Comparison of ENCODE assay signal across 8 cellular contexts in genomic region chr11:64224891-64225607, GRCh38. TPM values are rescaled to one million over a fixed set of nuclear protein-coding genes. Genes with fewer than 3 reads are reported as not detected.
DNase-seq lines count a peak whose midpoint lies in the region; ATAC-seq and TF ChIP-seq lines count a peak whose summit lies in the region.

No MANE protein-coding gene starts in this region.

- H3K27ac ChIP-seq in ACC112 (ENCODE audit: low read depth, low read length) (no peak overlapping the region), breast epithelium (peak overlapping the region; percentile 91 to 95), mucosa of rectum (ENCODE audit: low read depth in 2 of 2, low read length in 2 of 2) (peak overlapping the region; percentile 93 to 96)

- H3K36me3 ChIP-seq in ACC112 (ENCODE audit: insufficient read depth, low read length) (no peaks in the 10 kb centered on the region), breast epithelium (no peaks in the 10 kb centered on the region), mucosa of rectum (ENCODE audit: control insufficient read depth in 2 of 2, insufficient read depth in 2 of 2, low read length in 2 of 2) (peaks cover 9 to 10% of the 10 kb centered on the region in 2 donors)

- peak overlapping the region; percentile 95 to 98 for H3K9ac ChIP-seq in mucosa of rectum (ENCODE audit: low read depth in 1 of 2, low read length in 2 of 2)

- intact Hi-C loops in breast epithelium (cut with DNase I; ENCODE audit: low total_unique reads): no loop called here

- peaks cover 14 to 22% (median 20%) of the 10 kb centered on the region in 3 donors for H3K4me1 Mint-ChIP-seq in IgD-negative memory B cell

- H3K27me3 ChIP-seq in ACC112 (ENCODE audit: insufficient read depth, low read length) (no peaks in the 10 kb centered on the region), breast epithelium (no peaks in the 10 kb centered on the region), mucosa of rectum (ENCODE audit: control insufficient read depth in 2 of 2, insufficient read depth in 2 of 2, low read length in 2 of 2) (no peaks in the 10 kb centered on the region)

- H3K4me1 ChIP-seq in ACC112 (ENCODE audit: control insufficient read depth, insufficient read depth, low read length, unreplicated experiment) (peaks cover 15% of the 10 kb centered on the region), breast epithelium (peaks cover 0 to 4% of the 10 kb centered on the region in 2 donors), mucosa of rectum (ENCODE audit: control insufficient read depth in 2 of 2, insufficient read depth in 2 of 2, low read length in 2 of 2) (peaks cover 31 to 34% of the 10 kb centered on the region in 2 donors)

- peak overlapping the region; percentile 93 to 98 (median 96) for H3K4me3 Mint-ChIP-seq in IgD-negative memory B cell

- peaks cover 13% of the 10 kb centered on the region for H3K79me2 ChIP-seq in ACC112 (ENCODE audit: control insufficient read depth, insufficient read depth, low read length, unreplicated experiment)

- TF ChIP-seq POLR2A in breast epithelium (IDR thresholded peaks at IDR 0.05): no peak

- H2AFZ ChIP-seq in ACC112 (ENCODE audit: low read length, unreplicated experiment): no peak overlapping the region

- ATAC-seq in HG02973 (IDR thresholded peaks at IDR 0.05; ENCODE audit: unreplicated experiment) (no peak), GM21717 (IDR thresholded peaks at IDR 0.05; ENCODE audit: unreplicated experiment) (no peak)

- peak overlapping the region; percentile 83 for H3K4me3 ChIP-seq in ACC112 (ENCODE audit: low read depth, low read length)
- peak overlapping the region; percentile 53 to 89 (median 87) for H3K4me3 ChIP-seq in breast epithelium
- peak overlapping the region; percentile 92 to 94 for H3K4me3 ChIP-seq in mucosa of rectum (ENCODE audit: low read length in 2 of 2)

- H3K36me3 Mint-ChIP-seq in IgD-negative memory B cell: no peaks in the 10 kb centered on the region

- no peaks in the 10 kb centered on the region for H3K27me3 Mint-ChIP-seq in IgD-negative memory B cell

- H3K9me3 ChIP-seq in breast epithelium: no peaks in the 10 kb centered on the region
- H3K9me3 ChIP-seq in mucosa of rectum (ENCODE audit: control insufficient read depth in 2 of 2, low read length in 2 of 2): no peaks in the 10 kb centered on the region

- H3K9me3 Mint-ChIP-seq in IgD-negative memory B cell: no peaks in the 10 kb centered on the region

- no peak for TF ChIP-seq CTCF in breast epithelium (IDR thresholded peaks at IDR 0.05)

- peak overlapping the region; percentile 81 to 95 (median 91) for H3K27ac Mint-ChIP-seq in IgD-negative memory B cell

- DNase-seq in breast epithelium (ENCODE audit: low spot score in 2 of 2) (no peak), kidney glomerular epithelial cell (lab: John Stamatoyannopoulos, UW) (no peak), NCI-H2029 treated with DMSO at 0.1 percent for 48 hours (lab: John Stamatoyannopoulos, UW) (no peak)

RNA-seq across cellular contexts. Expression of gene TRPT1, which starts 0.9 kb away (rescaled TPM):
- 75.0 TPM for polyA plus RNA-seq in IgD-negative memory B cell
- 10 to 100 TPM; 42.9 to 54.1 (median 51.1) TPM for total RNA-seq in breast epithelium

RNA-seq across cellular contexts. Expression of gene NUDT22, which starts 1.0 kb away (rescaled TPM):
- 56.6 TPM for polyA plus RNA-seq in IgD-negative memory B cell
- 10 to 100 TPM; 34.2 to 58.0 (median 36.7) TPM for total RNA-seq in breast epithelium

RNA-seq across cellular contexts. Expression of gene DNAJC4, which starts 5.3 kb away (rescaled TPM):
- 49.3 TPM for polyA plus RNA-seq in IgD-negative memory B cell
- 10 to 100 TPM; 23.6 to 33.5 (median 32.6) TPM for total RNA-seq in breast epithelium

RNA-seq across cellular contexts. Expression of gene VEGFB, which starts 9.3 kb away (rescaled TPM):
- 34.8 TPM for polyA plus RNA-seq in IgD-negative memory B cell
- total RNA-seq in breast epithelium: 100 to 1,000 TPM in 1 of 3 donors, 10 to 100 TPM in 2; 45.1 to 223 (median 53.4) TPM

RNA-seq across cellular contexts. Expression of gene FKBP2, which starts 15.8 kb away (rescaled TPM):
- polyA plus RNA-seq in IgD-negative memory B cell: 101 TPM
- 10 to 100 TPM; 51.4 to 77.3 (median 54.6) TPM for total RNA-seq in breast epithelium
